ENCODE assay signal across 2 cellular contexts in genomic region chr3:153182894-153183293, GRCh38.
TF ChIP-seq lines count a peak whose summit lies in the region.

No MANE protein-coding gene starts in this region.

TF ChIP-seq in SK-N-SH, 30 proteins besides CTCF, POLR2A, EP300 and RAD21 (continued from another document):
- TF ChIP-seq FOSL2 (IDR thresholded peaks at IDR 0.05; ENCODE audit: borderline replicate concordance, low read depth) (no peak), SIN3A (IDR thresholded peaks at IDR 0.05; ENCODE audit: borderline replicate concordance, low read depth, low read length) (no peak), ELF1 (IDR thresholded peaks at IDR 0.05) (no peak), JUND (IDR thresholded peaks at IDR 0.05) (no peak), USF1 (IDR thresholded peaks at IDR 0.05; ENCODE audit: borderline replicate concordance, low read depth) (no peak), NRF1 (IDR thresholded peaks at IDR 0.05; ENCODE audit: low read depth, low read length) (no peak), GATA2 (CRISPR knock-in tag; IDR thresholded peaks at IDR 0.05) (no peak), RXRA (IDR thresholded peaks at IDR 0.05; ENCODE audit: borderline replicate concordance, low read depth) (no peak), TEAD4 (IDR thresholded peaks at IDR 0.05; ENCODE audit: borderline replicate concordance, insufficient read depth) (no peak)
- TF ChIP-seq, protein P1, sequence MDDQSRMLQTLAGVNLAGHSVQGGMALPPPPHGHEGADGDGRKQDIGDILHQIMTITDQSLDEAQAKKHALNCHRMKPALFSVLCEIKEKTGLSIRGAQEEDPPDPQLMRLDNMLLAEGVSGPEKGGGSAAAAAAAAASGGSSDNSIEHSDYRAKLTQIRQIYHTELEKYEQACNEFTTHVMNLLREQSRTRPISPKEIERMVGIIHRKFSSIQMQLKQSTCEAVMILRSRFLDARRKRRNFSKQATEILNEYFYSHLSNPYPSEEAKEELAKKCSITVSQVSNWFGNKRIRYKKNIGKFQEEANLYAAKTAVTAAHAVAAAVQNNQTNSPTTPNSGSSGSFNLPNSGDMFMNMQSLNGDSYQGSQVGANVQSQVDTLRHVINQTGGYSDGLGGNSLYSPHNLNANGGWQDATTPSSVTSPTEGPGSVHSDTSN (IDR thresholded peaks at IDR 0.05) = no peak
- TF ChIP-seq, protein P2, sequence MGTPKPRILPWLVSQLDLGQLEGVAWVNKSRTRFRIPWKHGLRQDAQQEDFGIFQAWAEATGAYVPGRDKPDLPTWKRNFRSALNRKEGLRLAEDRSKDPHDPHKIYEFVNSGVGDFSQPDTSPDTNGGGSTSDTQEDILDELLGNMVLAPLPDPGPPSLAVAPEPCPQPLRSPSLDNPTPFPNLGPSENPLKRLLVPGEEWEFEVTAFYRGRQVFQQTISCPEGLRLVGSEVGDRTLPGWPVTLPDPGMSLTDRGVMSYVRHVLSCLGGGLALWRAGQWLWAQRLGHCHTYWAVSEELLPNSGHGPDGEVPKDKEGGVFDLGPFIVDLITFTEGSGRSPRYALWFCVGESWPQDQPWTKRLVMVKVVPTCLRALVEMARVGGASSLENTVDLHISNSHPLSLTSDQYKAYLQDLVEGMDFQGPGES (IDR thresholded peaks at IDR 0.05; ENCODE audit: low read depth, low read length) = no peak
- TF ChIP-seq, protein P3, sequence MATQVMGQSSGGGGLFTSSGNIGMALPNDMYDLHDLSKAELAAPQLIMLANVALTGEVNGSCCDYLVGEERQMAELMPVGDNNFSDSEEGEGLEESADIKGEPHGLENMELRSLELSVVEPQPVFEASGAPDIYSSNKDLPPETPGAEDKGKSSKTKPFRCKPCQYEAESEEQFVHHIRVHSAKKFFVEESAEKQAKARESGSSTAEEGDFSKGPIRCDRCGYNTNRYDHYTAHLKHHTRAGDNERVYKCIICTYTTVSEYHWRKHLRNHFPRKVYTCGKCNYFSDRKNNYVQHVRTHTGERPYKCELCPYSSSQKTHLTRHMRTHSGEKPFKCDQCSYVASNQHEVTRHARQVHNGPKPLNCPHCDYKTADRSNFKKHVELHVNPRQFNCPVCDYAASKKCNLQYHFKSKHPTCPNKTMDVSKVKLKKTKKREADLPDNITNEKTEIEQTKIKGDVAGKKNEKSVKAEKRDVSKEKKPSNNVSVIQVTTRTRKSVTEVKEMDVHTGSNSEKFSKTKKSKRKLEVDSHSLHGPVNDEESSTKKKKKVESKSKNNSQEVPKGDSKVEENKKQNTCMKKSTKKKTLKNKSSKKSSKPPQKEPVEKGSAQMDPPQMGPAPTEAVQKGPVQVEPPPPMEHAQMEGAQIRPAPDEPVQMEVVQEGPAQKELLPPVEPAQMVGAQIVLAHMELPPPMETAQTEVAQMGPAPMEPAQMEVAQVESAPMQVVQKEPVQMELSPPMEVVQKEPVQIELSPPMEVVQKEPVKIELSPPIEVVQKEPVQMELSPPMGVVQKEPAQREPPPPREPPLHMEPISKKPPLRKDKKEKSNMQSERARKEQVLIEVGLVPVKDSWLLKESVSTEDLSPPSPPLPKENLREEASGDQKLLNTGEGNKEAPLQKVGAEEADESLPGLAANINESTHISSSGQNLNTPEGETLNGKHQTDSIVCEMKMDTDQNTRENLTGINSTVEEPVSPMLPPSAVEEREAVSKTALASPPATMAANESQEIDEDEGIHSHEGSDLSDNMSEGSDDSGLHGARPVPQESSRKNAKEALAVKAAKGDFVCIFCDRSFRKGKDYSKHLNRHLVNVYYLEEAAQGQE (IDR thresholded peaks at IDR 0.05; ENCODE audit: low read depth, low read length) = no peak
- TF ChIP-seq, protein P4, sequence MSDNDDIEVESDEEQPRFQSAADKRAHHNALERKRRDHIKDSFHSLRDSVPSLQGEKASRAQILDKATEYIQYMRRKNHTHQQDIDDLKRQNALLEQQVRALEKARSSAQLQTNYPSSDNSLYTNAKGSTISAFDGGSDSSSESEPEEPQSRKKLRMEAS (IDR thresholded peaks at IDR 0.05; ENCODE audit: low read depth) = no peak

TF ChIP-seq in SK-N-SH treated with all-trans-retinoic acid at 6 μM for 48 hours, 23 proteins besides CTCF, POLR2A, EP300 and RAD21 (continued from another document):
- TF ChIP-seq, protein P5, sequence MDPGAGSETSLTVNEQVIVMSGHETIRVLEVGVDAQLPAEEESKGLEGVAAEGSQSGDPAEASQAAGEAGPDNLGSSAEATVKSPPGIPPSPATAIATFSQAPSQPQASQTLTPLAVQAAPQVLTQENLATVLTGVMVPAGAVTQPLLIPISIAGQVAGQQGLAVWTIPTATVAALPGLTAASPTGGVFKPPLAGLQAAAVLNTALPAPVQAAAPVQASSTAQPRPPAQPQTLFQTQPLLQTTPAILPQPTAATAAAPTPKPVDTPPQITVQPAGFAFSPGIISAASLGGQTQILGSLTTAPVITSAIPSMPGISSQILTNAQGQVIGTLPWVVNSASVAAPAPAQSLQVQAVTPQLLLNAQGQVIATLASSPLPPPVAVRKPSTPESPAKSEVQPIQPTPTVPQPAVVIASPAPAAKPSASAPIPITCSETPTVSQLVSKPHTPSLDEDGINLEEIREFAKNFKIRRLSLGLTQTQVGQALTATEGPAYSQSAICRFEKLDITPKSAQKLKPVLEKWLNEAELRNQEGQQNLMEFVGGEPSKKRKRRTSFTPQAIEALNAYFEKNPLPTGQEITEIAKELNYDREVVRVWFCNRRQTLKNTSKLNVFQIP (CRISPR knock-in tag; IDR thresholded peaks at IDR 0.05; ENCODE audit: borderline replicate concordance, low read depth) = no peak
